Comparison of ENCODE assay signal across 22 cellular contexts in genomic region chr17:33154869-33155455, GRCh38.
"Had no signal": no experiment of that assay in that cellular context is flagged by ENCODE, and none has a peak within 500 bp of the region (broad histone marks: within the 10 kb centered on the region; RNA-seq: fewer than 3 reads in every experiment).

No MANE protein-coding gene starts in this region.

- H3K9me3 Mint-ChIP-seq: activated CD4-positive, alpha-beta memory T cell treated with anti-CD3 and anti-CD28 coated beads, Interleukin-2, amount 10 ng/mL, durations not matched to agents 7 days and 5 days; activated CD4-positive, alpha-beta T cell treated with anti-CD3 and anti-CD28 coated beads, Interleukin-2, amount 10 ng/mL, durations not matched to agents 24 days and 14 days; activated naive CD4-positive, alpha-beta T cell treated with anti-CD3 and anti-CD28 coated beads, Interleukin-2, amount 10 ng/mL, durations not matched to agents 7 days and 5 days; activated naive CD8-positive, alpha-beta T cell treated with anti-CD3 and anti-CD28 coated beads, Interleukin-2, amount 10 ng/mL, durations not matched to agents 7 days and 5 days; activated T-cell treated with anti-CD3 and anti-CD28 coated beads, Interleukin-2, amount 50 U/mL, for 24 hours; brain; mesothelial cell of epicardium; nephron progenitor cell had no signal

- H3K27me3 Mint-ChIP-seq: activated CD4-positive, alpha-beta T cell treated with anti-CD3 and anti-CD28 coated beads, Interleukin-2, amount 10 ng/mL, durations not matched to agents 24 days and 14 days; activated naive CD4-positive, alpha-beta T cell treated with anti-CD3 and anti-CD28 coated beads, Interleukin-2, amount 10 ng/mL, durations not matched to agents 7 days and 5 days had no signal

- H3K4me1 Mint-ChIP-seq: activated CD4-positive, alpha-beta memory T cell treated with anti-CD3 and anti-CD28 coated beads, Interleukin-2, amount 10 ng/mL, durations not matched to agents 7 days and 5 days; activated CD4-positive, alpha-beta T cell treated with anti-CD3 and anti-CD28 coated beads, Interleukin-2, amount 10 ng/mL, durations not matched to agents 24 days and 14 days; activated naive CD4-positive, alpha-beta T cell treated with anti-CD3 and anti-CD28 coated beads, Interleukin-2, amount 10 ng/mL, durations not matched to agents 7 days and 5 days; brain; mesothelial cell of epicardium; naive B cell had no signal

- H3K27ac Mint-ChIP-seq: activated CD4-positive, alpha-beta memory T cell treated with anti-CD3 and anti-CD28 coated beads, Interleukin-2, amount 10 ng/mL, durations not matched to agents 7 days and 5 days; activated CD4-positive, alpha-beta T cell treated with anti-CD3 and anti-CD28 coated beads, Interleukin-2, amount 10 ng/mL, durations not matched to agents 24 days and 14 days; activated naive CD4-positive, alpha-beta T cell treated with anti-CD3 and anti-CD28 coated beads, Interleukin-2, amount 10 ng/mL, durations not matched to agents 7 days and 5 days; activated naive CD8-positive, alpha-beta T cell treated with anti-CD3 and anti-CD28 coated beads, Interleukin-2, amount 10 ng/mL, durations not matched to agents 7 days and 5 days; activated T-cell treated with anti-CD3 and anti-CD28 coated beads, Interleukin-2, amount 50 U/mL, for 24 hours; brain; mesothelial cell of epicardium; nephron progenitor cell; progenitor cell of endocrine pancreas had no signal

- H3K36me3 Mint-ChIP-seq: activated naive CD4-positive, alpha-beta T cell treated with anti-CD3 and anti-CD28 coated beads, Interleukin-2, amount 10 ng/mL, durations not matched to agents 7 days and 5 days; activated naive CD8-positive, alpha-beta T cell treated with anti-CD3 and anti-CD28 coated beads, Interleukin-2, amount 10 ng/mL, durations not matched to agents 7 days and 5 days; brain; mesothelial cell of epicardium; naive B cell had no signal

- H3K4me3 Mint-ChIP-seq: activated CD4-positive, alpha-beta memory T cell treated with anti-CD3 and anti-CD28 coated beads, Interleukin-2, amount 10 ng/mL, durations not matched to agents 7 days and 5 days; activated CD4-positive, alpha-beta T cell treated with anti-CD3 and anti-CD28 coated beads, Interleukin-2, amount 10 ng/mL, durations not matched to agents 24 days and 14 days; activated naive CD4-positive, alpha-beta T cell treated with anti-CD3 and anti-CD28 coated beads, Interleukin-2, amount 10 ng/mL, durations not matched to agents 7 days and 5 days; activated naive CD8-positive, alpha-beta T cell treated with anti-CD3 and anti-CD28 coated beads, Interleukin-2, amount 10 ng/mL, durations not matched to agents 7 days and 5 days; activated T-cell treated with anti-CD3 and anti-CD28 coated beads, Interleukin-2, amount 50 U/mL, for 24 hours; brain; mesothelial cell of epicardium; naive B cell; nephron progenitor cell had no signal

- DNase-seq: activated CD4-positive, alpha-beta memory T cell treated with anti-CD3 and anti-CD28 coated beads, Interleukin-2, amount 10 ng/mL, durations not matched to agents 7 days and 5 days; activated CD4-positive, alpha-beta T cell treated with anti-CD3 and anti-CD28 coated beads, Interleukin-2, amount 10 ng/mL, durations not matched to agents 24 days and 14 days; activated CD4-positive, CD25-positive, alpha-beta regulatory T cell treated with anti-CD3 and anti-CD28 coated beads, Interleukin-2, amount 50 U/mL, for 72 hours; activated CD8-positive, alpha-beta memory T cell treated with anti-CD3 and anti-CD28 coated beads, Interleukin-2, amount 50 U/mL, for 48 hours; activated gamma-delta T cell; activated naive CD4-positive, alpha-beta T cell treated with anti-CD3 and anti-CD28 coated beads, Interleukin-2, amount 10 ng/mL, durations not matched to agents 7 days and 5 days; activated naive CD8-positive, alpha-beta T cell treated with anti-CD3 and anti-CD28 coated beads, Interleukin-2, amount 10 ng/mL, durations not matched to agents 7 days and 5 days; activated T-cell treated with anti-CD3 and anti-CD28 coated beads, Interleukin-2, amount 50 U/mL, for 24 hours; foreskin keratinocyte; heart left ventricle; hypothalamus; naive B cell; nephron progenitor cell; ovary; right lobe of liver; stimulated activated CD4-positive, alpha-beta T cell treated with anti-CD3 and anti-CD28 coated beads, Interleukin-2, amount 100 ng/mL, for 48 hours; stimulated activated naive CD4-positive, alpha-beta T cell treated with Interleukin-2 at 50 U/mL for 16 hours; trophoblast cell; WERI-Rb-1 had no signal
